ENCODE assay signal across 13 cellular contexts in the genomic region with DNA sequence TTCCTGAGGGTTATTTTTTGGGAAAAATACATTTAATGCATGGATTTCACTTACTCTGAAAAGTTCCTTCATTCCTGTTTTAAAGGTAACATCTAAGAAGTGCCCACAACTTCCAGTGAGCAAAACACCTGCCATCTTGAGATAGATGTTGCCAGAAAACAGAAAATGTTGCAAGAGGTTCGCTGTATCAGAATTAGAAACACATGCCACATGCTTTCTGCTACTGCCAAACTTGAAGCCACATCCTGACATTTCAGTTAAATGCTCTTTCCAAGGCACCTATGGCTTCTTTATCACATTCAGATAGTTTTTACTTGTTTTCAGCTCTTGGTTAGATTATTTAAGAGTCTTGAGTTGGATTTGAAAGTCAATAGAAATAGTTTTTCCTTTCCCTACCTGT.
"Had no signal": no experiment of that assay in that cellular context is flagged by ENCODE, and none has a peak within 500 bp of the region (broad histone marks: within the 10 kb centered on the region; RNA-seq: fewer than 3 reads in every experiment).

No MANE protein-coding gene starts in this region.

- H3K9me3 ChIP-seq: esophagus squamous epithelium, gastrocnemius medialis, heart right ventricle had no signal

- H3K4me1 ChIP-seq: gastrocnemius medialis, heart right ventricle had no signal

- H3K4me3 ChIP-seq: esophagus squamous epithelium, gastrocnemius medialis, heart right ventricle, skin epidermis had no signal

- H3K27me3 Mint-ChIP-seq: dendritic cell treated with granulocyte-macrophage colony-stimulating factor and Interleukin-4, amounts not matched to agents 40 ng/mL and 50 ng/mL, for 4 days had no signal

- H3K27me3 ChIP-seq: gastrocnemius medialis had no signal

- H3K36me3 ChIP-seq: esophagus squamous epithelium, gastrocnemius medialis, heart right ventricle had no signal

- H3K4me3 Mint-ChIP-seq: dendritic cell treated with granulocyte-macrophage colony-stimulating factor and Interleukin-4, amounts not matched to agents 40 ng/mL and 50 ng/mL, for 4 days; effector memory CD8-positive, alpha-beta T cell; naive thymus-derived CD4-positive, alpha-beta T cell; nephron progenitor cell had no signal

- H3K36me3 Mint-ChIP-seq: naive thymus-derived CD4-positive, alpha-beta T cell had no signal

- H3K9me3 Mint-ChIP-seq: dendritic cell treated with granulocyte-macrophage colony-stimulating factor and Interleukin-4, amounts not matched to agents 40 ng/mL and 50 ng/mL, for 4 days; effector memory CD8-positive, alpha-beta T cell had no signal

- H3K27ac Mint-ChIP-seq: dendritic cell treated with granulocyte-macrophage colony-stimulating factor and Interleukin-4, amounts not matched to agents 40 ng/mL and 50 ng/mL, for 4 days; effector memory CD8-positive, alpha-beta T cell; naive thymus-derived CD4-positive, alpha-beta T cell had no signal

- DNase-seq: effector memory CD8-positive, alpha-beta T cell; esophagus squamous epithelium; gastrocnemius medialis; heart right ventricle; hypothalamus; kidney glomerular epithelial cell; naive thymus-derived CD4-positive, alpha-beta T cell; nephron progenitor cell; stimulated activated CD4-positive, alpha-beta T cell treated with anti-CD3 and anti-CD28 coated beads, Interleukin-12 subunit alpha, Interleukin-12 subunit beta, amount 100 ng/mL, for 4 hours; stimulated activated naive CD4-positive, alpha-beta T cell; trophoblast cell had no signal

- H3K27ac ChIP-seq: esophagus squamous epithelium, gastrocnemius medialis, heart right ventricle, skin epidermis had no signal
